Comparison of ENCODE assay signal across 29 cellular contexts in the genomic region with DNA sequence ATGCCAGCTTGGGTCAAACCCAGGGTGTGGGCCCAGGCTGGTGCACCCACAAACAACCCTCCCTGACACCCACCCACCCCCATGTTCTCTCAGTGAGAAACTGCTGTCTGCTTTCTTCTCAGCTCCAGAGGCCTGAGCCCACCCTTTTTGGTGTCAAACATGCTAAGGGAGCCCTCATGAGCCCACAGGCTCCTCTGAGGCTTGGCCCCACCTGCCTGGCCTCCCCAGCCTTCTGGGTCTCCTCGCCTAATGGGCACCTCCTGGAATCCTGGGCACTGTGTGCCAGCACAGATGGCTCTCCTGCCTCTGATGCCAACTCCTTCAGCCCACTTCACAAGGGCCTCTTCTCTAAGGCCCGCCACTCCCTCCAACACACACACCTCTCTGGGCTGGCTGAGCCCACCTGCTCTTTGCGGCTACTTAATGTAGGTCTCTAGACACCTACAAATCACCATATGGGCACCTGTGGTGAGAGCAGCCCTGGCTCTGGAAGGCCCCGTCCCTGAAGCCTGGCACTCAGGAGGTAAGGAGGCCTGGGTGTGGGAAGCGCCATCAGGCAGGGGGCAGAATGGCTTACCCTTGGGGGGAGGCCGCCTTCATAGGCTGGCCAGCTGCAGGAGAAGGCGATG. TPM values are rescaled to one million over a fixed set of nuclear protein-coding genes. Genes with fewer than 3 reads are reported as not detected.
DNase-seq lines count a peak whose midpoint lies in the region; ATAC-seq and TF ChIP-seq lines count a peak whose summit lies in the region.
"Had no signal": no experiment of that assay in that cellular context is flagged by ENCODE, and none has a peak within 500 bp of the region (broad histone marks: within the 10 kb centered on the region; RNA-seq: fewer than 3 reads in every experiment).

No MANE protein-coding gene starts in this region.

- no peaks in the 10 kb centered on the region for H3K9me3 ChIP-seq in heart right ventricle
- H3K9me3 ChIP-seq: left ventricle myocardium inferior, neutrophil, right lobe of liver, tibial nerve had no signal

- H3K4me1 ChIP-seq in heart right ventricle = peaks cover 1 to 21% (median 14%) of the 10 kb centered on the region in 9 donors

- CTCF ChIA-PET in activated CD8-positive, alpha-beta memory T cell treated with anti-CD3 and anti-CD28 coated beads, Interleukin-2, amount 10 ng/mL, durations not matched to agents 7 days and 5 days (lab: Charles Lee) = interaction anchor here (0.7 kb wide), 1 partner anchor 378 kb away, joined by 3 read pairs; no protein-coding TSS in a partner anchor

- no peak overlapping the region for H3K4me3 Mint-ChIP-seq in activated CD8-positive, alpha-beta memory T cell treated with anti-CD3 and anti-CD28 coated beads, Interleukin-2, amount 10 ng/mL, durations not matched to agents 7 days and 5 days
- H3K4me3 Mint-ChIP-seq: activated naive CD8-positive, alpha-beta T cell treated with anti-CD3 and anti-CD28 coated beads, Interleukin-2, amount 10 ng/mL, durations not matched to agents 7 days and 5 days; B cell; CD8-positive, alpha-beta T cell; endodermal cell; T-cell had no signal

- no peaks in the 10 kb centered on the region for H3K27me3 Mint-ChIP-seq in activated CD8-positive, alpha-beta memory T cell treated with anti-CD3 and anti-CD28 coated beads, Interleukin-2, amount 10 ng/mL, durations not matched to agents 7 days and 5 days
- H3K27me3 Mint-ChIP-seq: activated naive CD8-positive, alpha-beta T cell treated with anti-CD3 and anti-CD28 coated beads, Interleukin-2, amount 10 ng/mL, durations not matched to agents 7 days and 5 days; B cell; T-cell had no signal

- peaks cover 17% of the 10 kb centered on the region for H3K4me1 Mint-ChIP-seq in activated CD8-positive, alpha-beta memory T cell treated with anti-CD3 and anti-CD28 coated beads, Interleukin-2, amount 10 ng/mL, durations not matched to agents 7 days and 5 days

- DNase-seq in Right ventricle myocardium superior (peak; percentile 24), heart right ventricle (no peak), islet precursor cell (peak; percentile 36), ureter (ENCODE audit: low spot score) (peak; percentile 29), SKM-1 (lab: John Stamatoyannopoulos, UW; ENCODE audit: unreplicated experiment) (no peak), activated gamma-delta T cell (lab: John Stamatoyannopoulos, UW) (no peak), NOMO-1 treated with dmso at 0.1 percent for 144 hours (lab: John Stamatoyannopoulos, UW; ENCODE audit: unreplicated experiment) (no peak)
- DNase-seq in activated CD8-positive, alpha-beta memory T cell treated with anti-CD3 and anti-CD28 coated beads, Interleukin-2, amount 10 ng/mL, durations not matched to agents 7 days and 5 days = peak; percentile 31
- DNase-seq: ACHN; activated naive CD8-positive, alpha-beta T cell treated with anti-CD3 and anti-CD28 coated beads, Interleukin-2, amount 10 ng/mL, durations not matched to agents 7 days and 5 days; aorta; DMS153; glutamatergic neuron; Karpas-422; left ventricle myocardium inferior; NCI-H1417 treated with DMSO at 0.1 percent for 48 hours; NCI-H2081 treated with DMSO at 0.1 percent for 48 hours; NCI-H345; NCI-H748 treated with DMSO at 0.1 percent for 48 hours; stimulated activated CD4-positive, alpha-beta T cell treated with anti-CD3 and anti-CD28 coated beads, Interleukin-4, amount 100 ng/mL, for 1 hour had no signal

- no peaks in the 10 kb centered on the region for H3K9me3 Mint-ChIP-seq in activated CD8-positive, alpha-beta memory T cell treated with anti-CD3 and anti-CD28 coated beads, Interleukin-2, amount 10 ng/mL, durations not matched to agents 7 days and 5 days (ENCODE audit: low read depth)
- H3K9me3 Mint-ChIP-seq: activated naive CD8-positive, alpha-beta T cell treated with anti-CD3 and anti-CD28 coated beads, Interleukin-2, amount 10 ng/mL, durations not matched to agents 7 days and 5 days; CD8-positive, alpha-beta T cell; endodermal cell; T-cell had no signal

- ATAC-seq in Right ventricle myocardium superior (ENCODE audit: poor library complexity) = no peak
- ATAC-seq in heart right ventricle = no peak
- ATAC-seq in activated CD8-positive, alpha-beta memory T cell treated with anti-CD3 and anti-CD28 coated beads, Interleukin-2, amount 10 ng/mL, durations not matched to agents 7 days and 5 days = no peak
- ATAC-seq: CD8-positive, alpha-beta T cell; HCT116; HepG2; T-cell had no signal

- peaks cover 43% of the 10 kb centered on the region for H3K36me3 Mint-ChIP-seq in activated CD8-positive, alpha-beta memory T cell treated with anti-CD3 and anti-CD28 coated beads, Interleukin-2, amount 10 ng/mL, durations not matched to agents 7 days and 5 days

- H3K36me3 ChIP-seq in heart right ventricle = peaks cover 0 to 72% (median 32%) of the 10 kb centered on the region in 9 donors

- no peak overlapping the region for H3K4me3 ChIP-seq in heart right ventricle
- H3K4me3 ChIP-seq: left ventricle myocardium inferior, right lobe of liver, tibial nerve had no signal

- intact Hi-C loops in Right ventricle myocardium superior (cut with DNase I) (no loop called here), heart right ventricle (cut with DNase I) (no loop called here)

- no peak overlapping the region for H3K27ac ChIP-seq in heart right ventricle
- H3K27ac ChIP-seq: left ventricle myocardium inferior, neutrophil, tibial nerve had no signal

- H3K27ac Mint-ChIP-seq in activated CD8-positive, alpha-beta memory T cell treated with anti-CD3 and anti-CD28 coated beads, Interleukin-2, amount 10 ng/mL, durations not matched to agents 7 days and 5 days = no peak overlapping the region
- H3K27ac Mint-ChIP-seq: activated naive CD8-positive, alpha-beta T cell treated with anti-CD3 and anti-CD28 coated beads, Interleukin-2, amount 10 ng/mL, durations not matched to agents 7 days and 5 days; B cell; CD8-positive, alpha-beta T cell had no signal

- WGBS in heart right ventricle, 2 donors = 98 to 99% methylated on average over 7 of the region's 7 CpGs

- TF ChIP-seq CTCF in heart right ventricle (IDR thresholded peaks at IDR 0.05) = no peak

- H3K27me3 ChIP-seq in heart right ventricle = no peaks in the 10 kb centered on the region
- H3K27me3 ChIP-seq: neutrophil, right lobe of liver, tibial nerve had no signal

RNA-seq across cellular contexts. Expression of gene NAGA, which starts 4.4 kb away (rescaled TPM):
- total RNA-seq in Right ventricle myocardium superior = 11.8 TPM
- 10 to 100 TPM in 7 of 10 donors, 1 to 10 TPM in 3; 7.3 to 34.8 (median 12.3) TPM for total RNA-seq in heart right ventricle
- polyA plus RNA-seq in heart right ventricle = 10 to 100 TPM in 1 of 2 donors, 1 to 10 TPM in 1; 6.6 to 13.0 TPM
- total RNA-seq in activated CD8-positive, alpha-beta memory T cell treated with anti-CD3 and anti-CD28 coated beads, Interleukin-2, amount 10 ng/mL, durations not matched to agents 7 days and 5 days = 10 to 100 TPM; 23.1 to 27.1 TPM
- total RNA-seq in ureter = 33.4 TPM

RNA-seq across cellular contexts. Expression of gene PHETA2, which starts 7.8 kb away (rescaled TPM):
- total RNA-seq in Right ventricle myocardium superior (4.2 TPM), heart right ventricle (1 to 10 TPM; 2.3 to 6.3 (median 2.9) TPM), ureter (7.8 TPM)
- 1 to 10 TPM; 5.1 to 7.0 TPM for polyA plus RNA-seq in heart right ventricle
- total RNA-seq in activated CD8-positive, alpha-beta memory T cell treated with anti-CD3 and anti-CD28 coated beads, Interleukin-2, amount 10 ng/mL, durations not matched to agents 7 days and 5 days = 1 to 10 TPM; 2.0 to 2.5 TPM
- polyA plus RNA-seq: HepG2 had no signal

RNA-seq across cellular contexts. Expression of gene SMDT1, which starts 13.3 kb away (rescaled TPM):
- 179 TPM for total RNA-seq in Right ventricle myocardium superior
- total RNA-seq in heart right ventricle = 100 to 1,000 TPM; 111 to 193 (median 128) TPM
- polyA plus RNA-seq in heart right ventricle = 100 to 1,000 TPM; 151 to 197 TPM
- 10 to 100 TPM; 60.4 to 72.1 TPM for total RNA-seq in activated CD8-positive, alpha-beta memory T cell treated with anti-CD3 and anti-CD28 coated beads, Interleukin-2, amount 10 ng/mL, durations not matched to agents 7 days and 5 days
- 86.4 TPM for total RNA-seq in ureter

RNA-seq across cellular contexts. Expression of gene NDUFA6, which starts 24.3 kb away (rescaled TPM):
- total RNA-seq in Right ventricle myocardium superior = 298 TPM
- 100 to 1,000 TPM; 179 to 344 (median 265) TPM for total RNA-seq in heart right ventricle
- 100 to 1,000 TPM; 369 to 479 TPM for polyA plus RNA-seq in heart right ventricle
- total RNA-seq in activated CD8-positive, alpha-beta memory T cell treated with anti-CD3 and anti-CD28 coated beads, Interleukin-2, amount 10 ng/mL, durations not matched to agents 7 days and 5 days = 10 to 100 TPM; 75.9 to 91.6 TPM
- 55.1 TPM for total RNA-seq in ureter

Comparison
In these comparisons a context has a peak if more than half of its experiments do, and no peak if none do; other contexts are left out.
1. DNase-seq: peak in Right ventricle myocardium superior (single experiment), activated CD8-positive, alpha-beta memory T cell treated with anti-CD3 and anti-CD28 coated beads, Interleukin-2, amount 10 ng/mL, durations not matched to agents 7 days and 5 days (single experiment), islet precursor cell (single experiment) and ureter (single experiment); none in heart right ventricle (0 of 2), SKM-1 (single experiment), activated gamma-delta T cell (single experiment) and NOMO-1 treated with dmso at 0.1 percent for 144 hours (single experiment).